ENCODE assay signal across 7 cellular contexts in genomic region chr13:39451860-39452301, GRCh38.
DNase-seq lines count a peak whose midpoint lies in the region; ATAC-seq and TF ChIP-seq lines count a peak whose summit lies in the region.

No MANE protein-coding gene starts in this region.

- peaks cover 39% of the 10 kb centered on the region for H3K27me3 Mint-ChIP-seq in CD4-positive, alpha-beta T cell

- no peak overlapping the region for H3K27ac Mint-ChIP-seq in CD4-positive, alpha-beta T cell

- H3K9me3 ChIP-seq in cardiac muscle cell (ENCODE audit: low read depth) (no peaks in the 10 kb centered on the region), thoracic aorta (no peaks in the 10 kb centered on the region)
- H3K9me3 ChIP-seq in CD4-positive, alpha-beta T cell (ENCODE audit: control insufficient read depth, low read length): no peaks in the 10 kb centered on the region

- H3K4me3 ChIP-seq in HL-60 (replicated peaks; ENCODE audit: insufficient read depth, low read length) (no peak overlapping the region), cardiac muscle cell (no peak overlapping the region), thoracic aorta (no peak overlapping the region)

- intact Hi-C loops in CD4-positive, alpha-beta T cell (cut with DNase I, micrococcal nuclease): no loop called here

- H3K9me3 Mint-ChIP-seq in CD4-positive, alpha-beta T cell: no peaks in the 10 kb centered on the region

- H3K36me3 ChIP-seq in cardiac muscle cell (no peaks in the 10 kb centered on the region), thoracic aorta (no peaks in the 10 kb centered on the region)

- POLR2A ChIA-PET in CD4-positive, alpha-beta T cell (lab: Charles Lee): no interaction called here

- no peak overlapping the region for H3K4me3 Mint-ChIP-seq in CD4-positive, alpha-beta T cell

- ATAC-seq in thoracic aorta (ENCODE audit: insufficient number of reproducible peaks, low FRiP score, low read depth) (peak; percentile 21), GM18517 (IDR thresholded peaks at IDR 0.05; ENCODE audit: unreplicated experiment) (no peak)
- no peak for ATAC-seq in CD4-positive, alpha-beta T cell (ENCODE audit: poor library complexity)

- TF ChIP-seq CTCF in HL-60 (IDR thresholded peaks at IDR 0.05; ENCODE audit: insufficient read depth, low read length) (no peak), cardiac muscle cell (IDR thresholded peaks at IDR 0.05; ENCODE audit: low read depth, low read length) (no peak), thoracic aorta (IDR thresholded peaks at IDR 0.05) (no peak)
- TF ChIP-seq CTCF in CD4-positive, alpha-beta T cell (IDR thresholded peaks at IDR 0.05): no peak

- H3K27me3 ChIP-seq in HL-60 (ENCODE audit: insufficient read depth, poor library complexity, severe bottlenecking): no peaks in the 10 kb centered on the region
- no peaks in the 10 kb centered on the region for H3K27me3 ChIP-seq in cardiac muscle cell
- no peaks in the 10 kb centered on the region for H3K27me3 ChIP-seq in thoracic aorta (replicated peaks; ENCODE audit: insufficient read depth)
- peaks cover 8% of the 10 kb centered on the region for H3K27me3 ChIP-seq in CD4-positive, alpha-beta T cell (ENCODE audit: control insufficient read depth, insufficient read depth, low read length)

- H3K4me1 Mint-ChIP-seq in CD4-positive, alpha-beta T cell (ENCODE audit: low read depth): no peaks in the 10 kb centered on the region

- peak; percentile 75 to 83 for DNase-seq in HL-60 (ENCODE audit: low read depth in 1 of 2, low spot score in 1 of 2)
- DNase-seq in SIG-M5 (lab: John Stamatoyannopoulos, UW): peak; percentile 83
- peak; percentile 27 to 90 for DNase-seq in cardiac muscle cell (ENCODE audit: low read depth in 1 of 2, low spot score in 1 of 2)
- no peak for DNase-seq in thoracic aorta (ENCODE audit: low spot score)
- no peak for DNase-seq in CD4-positive, alpha-beta T cell
- DNase-seq in HK-2 (ENCODE audit: unreplicated experiment): no peak

- H3K4me1 ChIP-seq in cardiac muscle cell (ENCODE audit: low read depth) (peaks cover 51% of the 10 kb centered on the region), thoracic aorta (ENCODE audit: control insufficient read depth in 1 of 2, low read depth in 2 of 2) (peaks cover 17 to 44% of the 10 kb centered on the region in 2 donors)

- CTCF ChIA-PET in CD4-positive, alpha-beta T cell (lab: Charles Lee): no interaction called here

- H3K27ac ChIP-seq in HL-60 (replicated peaks) (peak overlapping the region; percentile 35), cardiac muscle cell (peak overlapping the region; percentile 89), thoracic aorta (no peak overlapping the region)
- H3K27ac ChIP-seq in CD4-positive, alpha-beta T cell (ENCODE audit: low read depth, low read length): no peak overlapping the region

- H3K36me3 Mint-ChIP-seq in CD4-positive, alpha-beta T cell (ENCODE audit: low read depth): no peaks in the 10 kb centered on the region

Comparison
In these comparisons a context has a peak if more than half of its experiments do, and no peak if none do; other contexts are left out.
1. DNase-seq: peak in HL-60 (2 of 2), SIG-M5 (single experiment) and cardiac muscle cell (2 of 2); none in thoracic aorta (single experiment), CD4-positive, alpha-beta T cell (0 of 10) and HK-2 (single experiment).
2. H3K27ac ChIP-seq: peak in HL-60 (single experiment) and cardiac muscle cell (single experiment); none in thoracic aorta (0 of 2) and CD4-positive, alpha-beta T cell (single experiment).